Comparison of ENCODE assay signal across 7 cellular contexts in the genomic region with DNA sequence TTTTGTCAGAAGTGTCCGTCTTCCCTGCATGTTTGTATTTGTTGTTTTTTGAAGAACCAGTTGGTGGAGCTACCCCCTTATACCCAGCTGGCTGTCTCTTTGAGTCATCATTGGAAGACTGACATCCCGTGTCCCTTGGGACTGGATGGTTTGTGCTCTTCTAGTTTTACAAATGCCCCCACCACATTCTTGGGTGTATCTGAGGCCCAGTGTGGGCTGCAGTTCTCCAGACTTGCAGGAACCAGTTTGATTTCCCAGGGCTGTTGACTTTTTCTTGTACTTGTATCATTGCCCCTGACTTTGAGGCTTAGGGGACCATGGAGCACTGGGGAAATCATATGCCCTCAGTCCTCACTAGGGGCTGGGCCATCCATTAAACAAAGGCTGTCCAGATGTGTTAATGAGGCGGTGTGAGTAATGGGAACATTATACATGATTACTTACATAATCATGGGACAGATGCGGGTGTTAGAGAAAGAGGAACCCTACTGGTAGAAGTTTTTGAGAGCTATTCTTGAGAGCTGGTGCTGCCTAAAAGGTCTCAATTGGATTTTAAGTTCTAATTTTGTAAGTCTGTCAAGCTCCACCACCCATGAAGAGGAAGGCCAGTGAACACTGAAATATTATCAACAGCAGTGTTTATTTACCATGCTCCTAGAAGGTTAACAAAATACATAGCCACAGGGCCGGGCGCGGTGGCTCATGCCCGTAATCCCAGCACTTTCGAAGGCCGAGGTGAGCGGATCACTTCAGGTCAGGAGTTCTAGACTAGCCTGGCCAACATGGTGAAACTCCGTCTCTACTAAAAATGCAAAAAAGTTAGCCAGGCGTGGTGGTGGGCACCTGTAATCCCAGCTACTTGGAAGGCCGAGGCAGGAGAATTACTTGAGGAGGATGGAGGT. TPM values are rescaled to one million over a fixed set of nuclear protein-coding genes. Genes with fewer than 3 reads are reported as not detected.
DNase-seq lines count a peak whose midpoint lies in the region; FAIRE-seq and TF ChIP-seq lines count a peak whose summit lies in the region.

No MANE protein-coding gene starts in this region.

- no peak overlapping the region for H3K27ac ChIP-seq in colonic mucosa

- no peaks in the 10 kb centered on the region for H3K36me3 ChIP-seq in colonic mucosa

- no peak overlapping the region for H3K4me3 Mint-ChIP-seq in HFFc6

- H3K9ac ChIP-seq in colonic mucosa (ENCODE audit: low read depth in 2 of 2, low read length in 2 of 2), result no peak overlapping the region

- no peaks in the 10 kb centered on the region for H3K9me3 ChIP-seq in colonic mucosa

- no peaks in the 10 kb centered on the region; the same call in 1 of the 2 replicates for H3K27me3 Mint-ChIP-seq in HFFc6 (ENCODE audit: insufficient read depth)

- FAIRE-seq in GM12891 (lab: Jason Lieb, UNC) (peak; percentile 85), frontal cortex (lab: Jason Lieb, UNC) (no peak)

- H3K4me1 ChIP-seq in colonic mucosa, result no peaks in the 10 kb centered on the region

- TF ChIP-seq CTCF in HFFc6 (IDR thresholded peaks at IDR 0.05) (peak; percentile 26; the same call in 1 of the 2 replicates), colonic mucosa (IDR thresholded peaks at IDR 0.05) (no peak)

- H3K36me3 Mint-ChIP-seq in HFFc6 (ENCODE audit: low read depth), result peaks cover 20% of the 10 kb centered on the region

- intact Hi-C loops in colonic mucosa (cut with DNase I), result no loop called here

- no peaks in the 10 kb centered on the region for H3K9me3 Mint-ChIP-seq in HFFc6

- peaks cover 59% of the 10 kb centered on the region for H3K4me1 Mint-ChIP-seq in HFFc6 (ENCODE audit: low read depth)

- DNase-seq in GM12891 (ENCODE audit: insufficient read length, low spot score), result no peak
- DNase-seq in HFFc6, result no peak
- DNase-seq in OCI-M1 (lab: John Stamatoyannopoulos, UW), result peak; percentile 38
- DNase-seq in islet precursor cell, result peak; percentile 66
- DNase-seq in colonic mucosa, result no peak
- DNase-seq in occipital lobe (lab: John Stamatoyannopoulos, UW), result no peak
- no peak for DNase-seq in frontal cortex (ENCODE audit: low spot score in 2 of 2)

- H3K27me3 ChIP-seq in colonic mucosa, result no peaks in the 10 kb centered on the region

- TF ChIP-seq POLR2A in GM12891 (IDR thresholded peaks at IDR 0.05; ENCODE audit: low read depth, low read length), result no peak

- H3K27ac Mint-ChIP-seq in HFFc6, result no peak overlapping the region

- no peak overlapping the region for H3K4me3 ChIP-seq in colonic mucosa

TF ChIP-seq in GM12891, 5 proteins besides CTCF, POLR2A, EP300 and RAD21:
- TF ChIP-seq POU2F2 (IDR thresholded peaks at IDR 0.05; ENCODE audit: low read depth, low read length) (no peak), POLR2AphosphoS5 (IDR thresholded peaks at IDR 0.05; ENCODE audit: low read depth, low read length) (no peak), SPI1 (IDR thresholded peaks at IDR 0.05; ENCODE audit: low read depth, low read length) (peak; percentile 78), TAF1 (IDR thresholded peaks at IDR 0.05; ENCODE audit: low read depth, low read length) (no peak)

RNA-seq across cellular contexts. Expression of gene JARID2, which starts 8.5 kb away (rescaled TPM):
- 10.5 TPM for polyA plus RNA-seq in GM12891 (2012; ENCODE audit: low read depth, missing spikeins)
- total RNA-seq in HFFc6 (2021; fragmentation: NEBNext Ultra II Directional; extraction: Animal tissue kit (Norgen Biotek cat#: 25700)), result 10 to 100 TPM in 1 of 6 experiments, 1 to 10 TPM in 5; 8.3 to 10.1 (median 9.5) TPM
- total RNA-seq in colonic mucosa (10 to 100 TPM in 1 of 2 donors, 1 to 10 TPM in 1; 9.1 to 10.7 TPM), occipital lobe (18.6 TPM), frontal cortex (16.3 TPM)

Comparison
In these comparisons a context has a peak if more than half of its experiments do, and no peak if none do; other contexts are left out.
1. DNase-seq: peak in OCI-M1 (single experiment) and islet precursor cell (single experiment); none in GM12891 (single experiment), HFFc6 (single experiment), colonic mucosa (single experiment), occipital lobe (single experiment) and frontal cortex (0 of 2).